ENCODE assay signal across 8 cellular contexts in genomic region chr19:49513746-49514118, GRCh38. TPM values are rescaled to one million over a fixed set of nuclear protein-coding genes. Genes with fewer than 3 reads are reported as not detected.
DNase-seq lines count a peak whose midpoint lies in the region; ATAC-seq and TF ChIP-seq lines count a peak whose summit lies in the region.

No MANE protein-coding gene starts in this region.

- H3K27ac Mint-ChIP-seq in activated CD4-positive, alpha-beta T cell treated with anti-CD3 and anti-CD28 coated beads, Interleukin-2, amount 10 ng/mL, durations not matched to agents 7 days and 5 days = peak overlapping the region; percentile 89
- peak overlapping the region; percentile 70 for H3K27ac Mint-ChIP-seq in activated naive CD8-positive, alpha-beta T cell treated with anti-CD3 and anti-CD28 coated beads, Interleukin-2, amount 50 U/mL, for 24 hours

- no peaks in the 10 kb centered on the region for H3K9me3 Mint-ChIP-seq in activated CD4-positive, alpha-beta T cell treated with anti-CD3 and anti-CD28 coated beads, Interleukin-2, amount 10 ng/mL, durations not matched to agents 7 days and 5 days
- H3K9me3 Mint-ChIP-seq in activated naive CD8-positive, alpha-beta T cell treated with anti-CD3 and anti-CD28 coated beads, Interleukin-2, amount 50 U/mL, for 24 hours = no peaks in the 10 kb centered on the region

- no peaks in the 10 kb centered on the region for H3K27me3 Mint-ChIP-seq in activated CD4-positive, alpha-beta T cell treated with anti-CD3 and anti-CD28 coated beads, Interleukin-2, amount 10 ng/mL, durations not matched to agents 7 days and 5 days
- no peaks in the 10 kb centered on the region for H3K27me3 Mint-ChIP-seq in activated naive CD8-positive, alpha-beta T cell treated with anti-CD3 and anti-CD28 coated beads, Interleukin-2, amount 50 U/mL, for 24 hours

- intact Hi-C loops in right lobe of liver (cut with DNase I) (no loop called here), head of caudate nucleus (cut with DNase I) (no loop called here)

- ATAC-seq in activated naive CD8-positive, alpha-beta T cell treated with anti-CD3 and anti-CD28 coated beads, Interleukin-2, amount 50 U/mL, for 24 hours = no peak
- peak; percentile 4 to 28 (median 6) for ATAC-seq in right lobe of liver

- no peak for TF ChIP-seq CTCF in right lobe of liver (IDR thresholded peaks at IDR 0.05)

- H3K4me1 Mint-ChIP-seq in activated CD4-positive, alpha-beta T cell treated with anti-CD3 and anti-CD28 coated beads, Interleukin-2, amount 10 ng/mL, durations not matched to agents 7 days and 5 days = peaks cover 29% of the 10 kb centered on the region
- peaks cover 22% of the 10 kb centered on the region for H3K4me1 Mint-ChIP-seq in activated naive CD8-positive, alpha-beta T cell treated with anti-CD3 and anti-CD28 coated beads, Interleukin-2, amount 50 U/mL, for 24 hours

- H3K9me3 ChIP-seq in right lobe of liver (no peaks in the 10 kb centered on the region), thymus (ENCODE audit: control insufficient read depth) (no peaks in the 10 kb centered on the region)

- H3K4me1 ChIP-seq in right lobe of liver (peaks cover 0 to 17% (median 5%) of the 10 kb centered on the region in 4 donors), thymus (ENCODE audit: control insufficient read depth, insufficient read depth, low read length) (peaks cover 3% of the 10 kb centered on the region)

- no peaks in the 10 kb centered on the region for H3K27me3 ChIP-seq in right lobe of liver
- no peaks in the 10 kb centered on the region for H3K27me3 ChIP-seq in thymus (ENCODE audit: control insufficient read depth, insufficient read depth)

- DNase-seq in activated CD4-positive, alpha-beta T cell treated with anti-CD3 and anti-CD28 coated beads, Interleukin-2, amount 10 ng/mL, durations not matched to agents 7 days and 5 days = no peak
- DNase-seq in activated CD4-positive, alpha-beta T cell treated with anti-CD3 and anti-CD28 coated beads for 4 hours = no peak
- no peak for DNase-seq in activated naive CD8-positive, alpha-beta T cell treated with anti-CD3 and anti-CD28 coated beads, Interleukin-2, amount 50 U/mL, for 24 hours
- no peak for DNase-seq in right lobe of liver
- DNase-seq in NCI-H446 (lab: John Stamatoyannopoulos, UW) = no peak
- DNase-seq in head of caudate nucleus = no peak
- DNase-seq in AG08396 (ENCODE audit: low spot score) = no peak

- H3K4me3 ChIP-seq in right lobe of liver (peak overlapping the region; percentile 44 to 90 (median 87)), thymus (ENCODE audit: low read length) (peak overlapping the region; percentile 83)

- TF ChIP-seq POLR2A in right lobe of liver (IDR thresholded peaks at IDR 0.05) = no peak

- H3K27ac ChIP-seq in right lobe of liver = peak overlapping the region in 1 of 3 donors; percentile 76
- peak overlapping the region; percentile 52 for H3K27ac ChIP-seq in thymus (ENCODE audit: low read depth)

- H3K36me3 Mint-ChIP-seq in activated CD4-positive, alpha-beta T cell treated with anti-CD3 and anti-CD28 coated beads, Interleukin-2, amount 10 ng/mL, durations not matched to agents 7 days and 5 days (ENCODE audit: low read depth) = peaks cover 3% of the 10 kb centered on the region
- no peaks in the 10 kb centered on the region for H3K36me3 Mint-ChIP-seq in activated naive CD8-positive, alpha-beta T cell treated with anti-CD3 and anti-CD28 coated beads, Interleukin-2, amount 50 U/mL, for 24 hours (ENCODE audit: low read depth)

- WGBS in right lobe of liver (ENCODE audit: insufficient coverage, low coverage, low lambda C conversion rate, missing lambda C conversion rate) = 14% methylated on average over 12 of the region's 12 CpGs
- WGBS in thymus = 75% methylated on average over 12 of the region's 12 CpGs

- CTCF ChIA-PET in activated CD4-positive, alpha-beta T cell treated with anti-CD3 and anti-CD28 coated beads, Interleukin-2, amount 10 ng/mL, durations not matched to agents 7 days and 5 days (lab: Charles Lee) = interaction anchor here (1.5 kb wide), 1 partner anchor 33 kb away, joined by 5 read pairs; no protein-coding TSS in a partner anchor

- H3K36me3 ChIP-seq in right lobe of liver = peaks cover 0 to 11% (median 0%) of the 10 kb centered on the region in 4 donors
- no peaks in the 10 kb centered on the region for H3K36me3 ChIP-seq in thymus (ENCODE audit: control insufficient read depth, insufficient read depth)

- POLR2A ChIA-PET in activated CD4-positive, alpha-beta T cell treated with anti-CD3 and anti-CD28 coated beads, Interleukin-2, amount 10 ng/mL, durations not matched to agents 7 days and 5 days (lab: Charles Lee) = no interaction called here

- H3K4me3 Mint-ChIP-seq in activated CD4-positive, alpha-beta T cell treated with anti-CD3 and anti-CD28 coated beads, Interleukin-2, amount 10 ng/mL, durations not matched to agents 7 days and 5 days = peak overlapping the region; percentile 74
- peak overlapping the region; percentile 81 for H3K4me3 Mint-ChIP-seq in activated naive CD8-positive, alpha-beta T cell treated with anti-CD3 and anti-CD28 coated beads, Interleukin-2, amount 50 U/mL, for 24 hours

RNA-seq across cellular contexts. Expression of gene FCGRT, which starts 1.3 kb away (rescaled TPM):
- 10 to 100 TPM; 25.0 to 27.4 TPM for total RNA-seq in activated CD4-positive, alpha-beta T cell treated with anti-CD3 and anti-CD28 coated beads, Interleukin-2, amount 10 ng/mL, durations not matched to agents 7 days and 5 days
- 100 to 1,000 TPM; 123 to 335 (median 245) TPM for total RNA-seq in right lobe of liver
- 166 TPM for polyA plus RNA-seq in thymus

RNA-seq across cellular contexts. Expression of gene RCN3, which starts 14.1 kb away (rescaled TPM):
- 1 to 10 TPM; 4.2 TPM for total RNA-seq in activated CD4-positive, alpha-beta T cell treated with anti-CD3 and anti-CD28 coated beads, Interleukin-2, amount 10 ng/mL, durations not matched to agents 7 days and 5 days
- 10 to 100 TPM in 3 of 6 experiments, 1 to 10 TPM in 3; 5.3 to 18.0 (median 10.9) TPM for total RNA-seq in right lobe of liver
- 32.7 TPM for polyA plus RNA-seq in thymus

RNA-seq across cellular contexts. Expression of gene RPS11, which starts 17.5 kb away (rescaled TPM):
- 1,000 to 10,000 TPM; 1,996 to 2,084 TPM for total RNA-seq in activated CD4-positive, alpha-beta T cell treated with anti-CD3 and anti-CD28 coated beads, Interleukin-2, amount 10 ng/mL, durations not matched to agents 7 days and 5 days
- 1,000 to 10,000 TPM in 2 of 6 experiments, 100 to 1,000 TPM in 4; 417 to 1,739 (median 617) TPM for total RNA-seq in right lobe of liver
- polyA plus RNA-seq in thymus = 4,965 TPM

RNA-seq across cellular contexts. Expression of gene RPL13A, which starts 26.3 kb away (rescaled TPM):
- 1,000 to 10,000 TPM; 2,327 to 2,349 TPM for total RNA-seq in activated CD4-positive, alpha-beta T cell treated with anti-CD3 and anti-CD28 coated beads, Interleukin-2, amount 10 ng/mL, durations not matched to agents 7 days and 5 days
- 100 to 1,000 TPM; 675 to 992 (median 801) TPM for total RNA-seq in right lobe of liver
- polyA plus RNA-seq in thymus = 4,231 TPM

RNA-seq across cellular contexts. Expression of gene FLT3LG, which starts 39.7 kb away (rescaled TPM):
- total RNA-seq in activated CD4-positive, alpha-beta T cell treated with anti-CD3 and anti-CD28 coated beads, Interleukin-2, amount 10 ng/mL, durations not matched to agents 7 days and 5 days = 100 to 1,000 TPM; 348 to 355 TPM
- total RNA-seq in right lobe of liver = 1 to 10 TPM in 5 of 6 experiments, under 1 TPM in 1; 0.80 to 4.4 (median 2.3) TPM
- polyA plus RNA-seq in thymus = 32.1 TPM

Comparison
In these comparisons a context has a peak if more than half of its experiments do, and no peak if none do; other contexts are left out.
1. RNA of gene FCGRT, which starts 1.3 kb away (total RNA-seq): 123 to 335 TPM in right lobe of liver; 25.0 to 27.4 TPM in activated CD4-positive, alpha-beta T cell treated with anti-CD3 and anti-CD28 coated beads, Interleukin-2, amount 10 ng/mL, durations not matched to agents 7 days and 5 days; every median in the first group is over 4 times any median in the second.